12 cellular contexts compared by ENCODE assay signal in the genomic region with DNA sequence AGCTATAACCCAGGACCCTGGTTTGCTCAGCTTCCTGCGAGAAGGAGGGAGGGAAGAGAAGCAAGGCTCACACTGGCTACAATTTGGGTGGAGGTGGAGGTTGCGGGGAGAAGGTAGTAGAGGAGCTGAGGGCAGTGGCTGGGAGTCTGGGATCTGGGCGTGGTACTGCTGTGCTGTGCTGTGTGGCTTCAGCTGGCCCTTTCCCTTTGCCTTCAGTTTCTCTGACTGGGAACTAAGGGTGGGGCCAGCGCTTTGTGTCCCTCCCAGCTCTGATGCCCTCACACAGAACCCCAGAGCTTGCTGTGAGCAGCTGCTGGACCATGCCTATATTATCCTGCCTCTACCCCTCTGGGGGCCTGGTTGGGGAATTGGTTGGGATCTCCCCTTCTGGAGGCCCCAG.
A peak's percentile ranks its signal among the peaks of the same experiment; 100 is the strongest.
DNase-seq lines count a peak whose midpoint lies in the region; ATAC-seq and TF ChIP-seq lines count a peak whose summit lies in the region.
"Had no signal": no experiment of that assay in that cellular context is flagged by ENCODE, and none has a peak within 500 bp of the region (broad histone marks: within the 10 kb centered on the region; RNA-seq: fewer than 3 reads in every experiment).

No MANE protein-coding gene starts in this region.

- WGBS in tibial nerve, 2 donors: 89 to 93% methylated on average over 4 of the region's 4 CpGs

- H3K4me1 Mint-ChIP-seq in activated T-cell treated with anti-CD3 and anti-CD28 coated beads, Interleukin-2, amount 50 U/mL, for 24 hours (ENCODE audit: low read depth): peaks cover 79% of the 10 kb centered on the region

- no peaks in the 10 kb centered on the region for H3K9me3 ChIP-seq in colonic mucosa
- no peaks in the 10 kb centered on the region for H3K9me3 ChIP-seq in mucosa of stomach (ENCODE audit: control insufficient read depth, low read length)
- no peaks in the 10 kb centered on the region for H3K9me3 ChIP-seq in tibial nerve

- H3K4me1 ChIP-seq in colonic mucosa (peaks cover 40% of the 10 kb centered on the region), mucosa of stomach (ENCODE audit: control insufficient read depth, insufficient read depth, low read length) (peaks cover 76% of the 10 kb centered on the region), tibial nerve (peaks cover 0 to 37% (median 32%) of the 10 kb centered on the region in 4 donors)

- no peaks in the 10 kb centered on the region for H3K27me3 Mint-ChIP-seq in activated T-cell treated with anti-CD3 and anti-CD28 coated beads, Interleukin-2, amount 50 U/mL, for 24 hours

- H3K36me3 ChIP-seq in colonic mucosa: no peaks in the 10 kb centered on the region
- H3K36me3 ChIP-seq in mucosa of stomach (ENCODE audit: control insufficient read depth, insufficient read depth, low read length): peaks cover 5% of the 10 kb centered on the region
- no peaks in the 10 kb centered on the region for H3K36me3 ChIP-seq in tibial nerve

- no peak for ATAC-seq in HG02678 (IDR thresholded peaks at IDR 0.05; ENCODE audit: unreplicated experiment)

- TF ChIP-seq CTCF in colonic mucosa (IDR thresholded peaks at IDR 0.05) (no peak), tibial nerve (IDR thresholded peaks at IDR 0.05) (no peak)

- H3K4me3 ChIP-seq in colonic mucosa (no peak overlapping the region), mucosa of stomach (ENCODE audit: low read length) (no peak overlapping the region), tibial nerve (no peak overlapping the region)

- peak overlapping the region; percentile 89 for H3K27ac Mint-ChIP-seq in activated T-cell treated with anti-CD3 and anti-CD28 coated beads, Interleukin-2, amount 50 U/mL, for 24 hours
- H3K27ac Mint-ChIP-seq: mesothelial cell of epicardium had no signal

- no peaks in the 10 kb centered on the region for H3K9me3 Mint-ChIP-seq in activated T-cell treated with anti-CD3 and anti-CD28 coated beads, Interleukin-2, amount 50 U/mL, for 24 hours
- H3K9me3 Mint-ChIP-seq: H9, mesothelial cell of epicardium had no signal

- H3K9ac ChIP-seq in colonic mucosa (ENCODE audit: low read depth in 2 of 2, low read length in 2 of 2): peak overlapping the region in 1 of 2 donors; percentile 73
- H3K9ac ChIP-seq in mucosa of stomach (ENCODE audit: low read length): peak overlapping the region; percentile 35

- DNase-seq in activated T-cell treated with anti-CD3 and anti-CD28 coated beads, Interleukin-2, amount 50 U/mL, for 24 hours: no peak
- DNase-seq in activated T-cell treated with anti-CD3 and anti-CD28 coated beads for 4 hours: no peak
- DNase-seq in colonic mucosa: peak; percentile 77
- DNase-seq in tibial nerve (ENCODE audit: low spot score in 2 of 2): no peak
- DNase-seq in pons (ENCODE audit: low spot score): no peak
- no peak for DNase-seq in UCSD-AML1 (lab: John Stamatoyannopoulos, UW; ENCODE audit: unreplicated experiment)
- DNase-seq: H9; stimulated activated CD4-positive, alpha-beta T cell treated with anti-CD3 and anti-CD28 coated beads, Interleukin-15, amount 100 ng/mL, for 24 hours; stimulated activated naive CD4-positive, alpha-beta T cell treated with Interleukin-2 at 50 U/mL for 16 hours had no signal

- TF ChIP-seq EP300 in tibial nerve (IDR thresholded peaks at IDR 0.05): no peak

- H3K27ac ChIP-seq in colonic mucosa (peak overlapping the region; percentile 75), tibial nerve (peak overlapping the region in 3 of 4 donors; percentile 5 to 65 (median 50))

- H3K36me3 Mint-ChIP-seq in activated T-cell treated with anti-CD3 and anti-CD28 coated beads, Interleukin-2, amount 50 U/mL, for 24 hours (ENCODE audit: low read depth): peaks cover 89% of the 10 kb centered on the region
- H3K36me3 Mint-ChIP-seq: mesothelial cell of epicardium had no signal

- H3K27me3 ChIP-seq in colonic mucosa (no peaks in the 10 kb centered on the region), mucosa of stomach (ENCODE audit: control insufficient read depth, insufficient read depth, low read length) (no peaks in the 10 kb centered on the region), tibial nerve (no peaks in the 10 kb centered on the region)

- intact Hi-C loops in colonic mucosa (cut with DNase I): no loop called here

- peak overlapping the region; percentile 58 for H3K4me3 Mint-ChIP-seq in activated T-cell treated with anti-CD3 and anti-CD28 coated beads, Interleukin-2, amount 50 U/mL, for 24 hours
- H3K4me3 Mint-ChIP-seq: H9, mesothelial cell of epicardium had no signal

- TF ChIP-seq POLR2A in tibial nerve (IDR thresholded peaks at IDR 0.05): no peak
